Comparison of ENCODE assay signal across 1 cellular context in the genomic region with DNA sequence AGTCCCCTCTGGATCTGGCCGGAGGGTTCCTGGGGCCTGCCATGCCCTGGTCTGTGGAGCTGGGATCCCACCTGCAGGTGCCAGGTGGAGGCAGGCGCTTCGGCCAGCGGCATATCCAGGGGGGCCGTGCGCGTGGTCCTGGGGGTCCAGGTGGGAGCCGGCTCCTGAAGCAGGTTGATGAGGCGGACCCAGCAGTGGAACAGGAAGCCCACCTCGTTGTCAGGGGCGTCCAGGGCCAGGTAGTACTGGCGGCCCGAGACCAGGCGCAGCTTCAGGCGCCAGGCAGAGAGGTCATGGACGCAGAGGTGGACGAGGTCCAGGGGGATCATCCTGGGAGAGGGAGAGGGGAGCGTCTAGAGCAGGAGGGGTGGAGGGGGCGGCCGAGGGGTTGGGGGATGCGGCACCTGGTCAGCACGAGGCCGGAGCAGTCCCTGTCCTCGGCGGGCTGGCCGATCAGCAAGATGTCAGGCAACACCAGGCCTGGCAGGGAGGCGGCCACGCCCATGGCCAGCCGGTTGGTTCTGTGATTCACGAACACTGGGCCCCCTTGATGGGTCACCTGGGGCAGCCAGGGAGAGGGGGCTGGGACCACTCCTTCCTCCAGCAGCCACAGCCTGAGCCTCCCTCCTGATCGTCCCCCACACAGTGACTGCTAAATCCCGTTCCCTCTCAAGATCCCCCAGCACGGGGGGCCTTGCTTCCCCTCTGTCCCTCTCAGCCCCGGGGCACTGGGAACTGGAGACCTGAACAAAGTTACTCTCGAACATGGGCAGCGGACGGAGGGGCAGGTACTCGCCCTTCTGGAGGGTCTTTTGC.
TF ChIP-seq lines count a peak whose summit lies in the region.

No MANE protein-coding gene starts in this region.

TF ChIP-seq in GM23338, 12 proteins besides CTCF, POLR2A, EP300 and RAD21 (continued from another document):
- TF ChIP-seq REST (IDR thresholded peaks at IDR 0.05; ENCODE audit: unreplicated experiment) = no peak
- TF ChIP-seq EZH2phosphoT487 (IDR thresholded peaks at IDR 0.05; ENCODE audit: unreplicated experiment) = no peak
- no peak for TF ChIP-seq EZH2 (IDR thresholded peaks at IDR 0.05; ENCODE audit: low read depth, unreplicated experiment)
- TF ChIP-seq ZNF462 (CRISPR knock-in tag; IDR thresholded peaks at IDR 0.05) = no peak
- TF ChIP-seq ZNF331 (CRISPR knock-in tag; IDR thresholded peaks at IDR 0.05; ENCODE audit: low read depth) = no peak
- TF ChIP-seq ZNF114 (CRISPR knock-in tag; IDR thresholded peaks at IDR 0.05) = no peak
